Comparison of ENCODE assay signal across 8 cellular contexts in genomic region chr14:75259510-75259855, GRCh38. TPM values are rescaled to one million over a fixed set of nuclear protein-coding genes. Genes with fewer than 3 reads are reported as not detected.
A peak's percentile ranks its signal among the peaks of the same experiment; 100 is the strongest.
DNase-seq lines count a peak whose midpoint lies in the region; ATAC-seq, FAIRE-seq and TF ChIP-seq lines count a peak whose summit lies in the region.

No MANE protein-coding gene starts in this region.

- POLR2A ChIA-PET in AG04450 (lab: Yijun Ruan, JAX), result interaction anchor here (1.2 to 1.9 kb wide), 4 partner anchors 8 to 35 kb away, joined by 6 to 23 read pairs (median 10); partner anchors contain the start of gene FOS

- H3K27ac ChIP-seq in AG04450 (ENCODE audit: low read depth, low read length) (peak overlapping the region; percentile 95), H9 (ENCODE audit: insufficient read length, low read depth, low read length) (peak overlapping the region; percentile 75), ovary (peak overlapping the region; percentile 88 to 89)

- no peak overlapping the region for H2BK15ac ChIP-seq in H9 (ENCODE audit: low read depth, low read length)

- peaks cover 3% of the 10 kb centered on the region for H3K27me3 ChIP-seq in AG04450 (ENCODE audit: control insufficient read depth, insufficient read depth, low read length)
- H3K27me3 ChIP-seq in H9 (ENCODE audit: insufficient read depth, low read length), result no peaks in the 10 kb centered on the region
- H3K27me3 ChIP-seq in ovary, result no peaks in the 10 kb centered on the region

- no peak for DNase-seq in AG04450 (ENCODE audit: low read depth, low spot score)
- DNase-seq in H9, result no peak
- DNase-seq in SW480 (ENCODE audit: low spot score), result peak; percentile 39
- DNase-seq in fibroblast of mammary gland (ENCODE audit: low read depth), result peak; percentile 76
- DNase-seq in ovary, result no peak
- no peak for DNase-seq in GM12891 (ENCODE audit: insufficient read length, low spot score)
- no peak for DNase-seq in mucosa of gallbladder (ENCODE audit: low spot score)

- H3K4me3 Mint-ChIP-seq in H9, result peak overlapping the region; percentile 80 to 83

- no peaks in the 10 kb centered on the region for H3K9me3 Mint-ChIP-seq in H9

- no peaks in the 10 kb centered on the region for H4K20me1 ChIP-seq in H9 (ENCODE audit: control insufficient read depth, insufficient read depth, insufficient read length)

- peak overlapping the region; percentile 99 to 100 (median 100) for H3K27ac Mint-ChIP-seq in H9

- intact Hi-C loops in ovary (cut with DNase I), result loop anchor here in 1 of 4 donors (1.0 kb wide), 1 partner anchor 17 kb away; no protein-coding TSS in a partner anchor

- no peak for FAIRE-seq in GM12891 (lab: Jason Lieb, UNC)

- H2AK5ac ChIP-seq in H9 (ENCODE audit: insufficient read length, low read length), result no peak overlapping the region

- H2BK12ac ChIP-seq in H9 (ENCODE audit: insufficient read length, low read depth, low read length), result peak overlapping the region; percentile 99

- TF ChIP-seq CTCF in AG04450 (IDR thresholded peaks at IDR 0.05; ENCODE audit: low read depth, low read length) (peak; percentile 37), H9 (conservative IDR thresholded peaks at IDR 0.05) (peak; percentile 25; the same call in 1 of the 3 replicates), fibroblast of mammary gland (conservative IDR thresholded peaks at IDR 0.05; ENCODE audit: control insufficient read depth, insufficient read depth, low read depth, low read length) (peak; percentile 36), ovary (IDR thresholded peaks at IDR 0.05) (peak in 2 of 3 donors; percentile 32 to 55)

- peaks cover 34% of the 10 kb centered on the region in 2 experiments for H3K4me1 Mint-ChIP-seq in H9

- no peaks in the 10 kb centered on the region for H3K79me2 ChIP-seq in H9 (ENCODE audit: insufficient read depth, low read length)

- H3K4me3 ChIP-seq in AG04450 (ENCODE audit: low read depth, low read length), result peak overlapping the region; percentile 65
- H3K4me3 ChIP-seq in fibroblast of mammary gland (ENCODE audit: control insufficient read depth, low read depth, low read length), result peak overlapping the region; percentile 59
- H3K4me3 ChIP-seq in ovary, result peak overlapping the region; percentile 53

- no peak for TF ChIP-seq POLR2A in ovary (IDR thresholded peaks at IDR 0.05)
- TF ChIP-seq POLR2A in GM12891 (IDR thresholded peaks at IDR 0.05; ENCODE audit: low read depth, low read length), result no peak

- H2BK5ac ChIP-seq in H9 (ENCODE audit: insufficient read length, low read length), result peak overlapping the region; percentile 97

- H4K91ac ChIP-seq in H9 (ENCODE audit: insufficient read length, low read depth, low read length), result peak overlapping the region; percentile 54

- WGBS in H9 (ENCODE audit: extremely low coverage, insufficient read length, low lambda C conversion rate), result no CpG with 5 or more reads among the region's 7 CpGs
- WGBS in ovary, 3 donors, result 3 to 8% (median 6%) methylated on average over 7 of the region's 7 CpGs

- H3K4me2 ChIP-seq in H9 (ENCODE audit: insufficient read depth, insufficient read length, low read length), result peak overlapping the region; percentile 91

- H2BK120ac ChIP-seq in H9 (ENCODE audit: low read depth, low read length, poor library complexity, severe bottlenecking), result peak overlapping the region; percentile 87

- H3K23me2 ChIP-seq in H9 (ENCODE audit: insufficient read length, low read depth, low read length, poor library complexity, severe bottlenecking), result peaks cover 8% of the 10 kb centered on the region

- no peaks in the 10 kb centered on the region for H3K36me3 ChIP-seq in ovary

- no peak for ATAC-seq in HG02981 (IDR thresholded peaks at IDR 0.05; ENCODE audit: unreplicated experiment)

- H3T11ph ChIP-seq in H9 (ENCODE audit: low read length), result peak overlapping the region; percentile 92

- H3K56ac ChIP-seq in H9 (ENCODE audit: insufficient read length, low read depth, low read length), result peak overlapping the region; percentile 68

- no peaks in the 10 kb centered on the region for H3K79me1 ChIP-seq in H9 (ENCODE audit: insufficient read depth, low read depth, low read length, poor library complexity, severe bottlenecking)

- no peaks in the 10 kb centered on the region; a peak in 1 of 7 replicates for H3K36me3 Mint-ChIP-seq in H9 (ENCODE audit: insufficient read depth in 1 of 3, low read depth in 3 of 3)

- no peak overlapping the region for H2BK20ac ChIP-seq in H9 (ENCODE audit: low read depth, low read length, poor library complexity, severe bottlenecking)

- H3K9me3 ChIP-seq in AG04450 (ENCODE audit: control insufficient read depth, insufficient read depth, low read length), result no peaks in the 10 kb centered on the region
- H3K9me3 ChIP-seq in H9 (ENCODE audit: control insufficient read depth, low read depth, low read length), result no peaks in the 10 kb centered on the region
- H3K9me3 ChIP-seq in ovary, result no peaks in the 10 kb centered on the region

- peak overlapping the region; percentile 99 for H3K18ac ChIP-seq in H9 (ENCODE audit: insufficient read length, low read depth, low read length)

- no peak for TF ChIP-seq EP300 in ovary (IDR thresholded peaks at IDR 0.05)

- peak overlapping the region; percentile 83; the same call in 1 of the 2 replicates for H3K4ac ChIP-seq in H9 (ENCODE audit: low read depth, low read length)

- H3K14ac ChIP-seq in H9 (ENCODE audit: insufficient read depth, low read length), result peak overlapping the region; percentile 98

- H3K9ac ChIP-seq in H9 (ENCODE audit: extremely low read depth, insufficient read length, low read length), result peak overlapping the region; percentile 96

- no peak overlapping the region for H2AFZ ChIP-seq in H9 (ENCODE audit: low read length)

- peak overlapping the region; percentile 95 for H4K8ac ChIP-seq in H9 (replicated peaks; ENCODE audit: insufficient read length, low read depth, low read length)

- peaks cover 5% of the 10 kb centered on the region; the same call in 1 of the 2 replicates for H3K27me3 Mint-ChIP-seq in H9 (ENCODE audit: low read depth)

- H4K5ac ChIP-seq in H9 (ENCODE audit: insufficient read length, low read depth, low read length), result peak overlapping the region; percentile 99

- H3K4me1 ChIP-seq in H9 (ENCODE audit: insufficient read depth, low read length), result no peaks in the 10 kb centered on the region
- peaks cover 3% of the 10 kb centered on the region for H3K4me1 ChIP-seq in ovary (ENCODE audit: insufficient read depth)

- H3K23ac ChIP-seq in H9 (ENCODE audit: insufficient read length, low read depth, low read length), result no peak overlapping the region

- CTCF ChIA-PET in AG04450 (lab: Charles Lee), result interaction anchor here (1.1 kb wide), 1 partner anchor 42 kb away, joined by 3 read pairs; no protein-coding TSS in a partner anchor

TF ChIP-seq in GM12891, 5 proteins besides CTCF, POLR2A, EP300 and RAD21:
- no peak for TF ChIP-seq POLR2AphosphoS5 (IDR thresholded peaks at IDR 0.05; ENCODE audit: low read depth, low read length)
- no peak for TF ChIP-seq PAX5 (IDR thresholded peaks at IDR 0.05; ENCODE audit: insufficient read depth, low read length, severe bottlenecking)
- TF ChIP-seq TAF1 (IDR thresholded peaks at IDR 0.05; ENCODE audit: low read depth, low read length), result no peak
- no peak for TF ChIP-seq POU2F2 (IDR thresholded peaks at IDR 0.05; ENCODE audit: low read depth, low read length)
- TF ChIP-seq SPI1 (IDR thresholded peaks at IDR 0.05; ENCODE audit: low read depth, low read length), result no peak
TF ChIP-seq in GM12891: peak in this region for 0.

RNA-seq across cellular contexts. Expression of gene FOS, which starts 19.1 kb away (rescaled TPM):
- polyA plus RNA-seq in AG04450 (2011; rRNA removed) (30.6 and 55.8 TPM in 2 replicates), ovary (100 to 1,000 TPM; 129 to 499 TPM)
- polyA minus RNA-seq in AG04450 (2011; rRNA and poly(A)+ RNA removed), result 112 and 193 TPM in 2 replicates
- total RNA-seq in H9 (2021) (28.1 and 33.9 TPM in 2 replicates), ovary (1,000 to 10,000 TPM in 2 of 7 donors, 100 to 1,000 TPM in 5; 115 to 2,019 (median 178) TPM), mucosa of gallbladder (165 TPM)
- polyA plus RNA-seq in GM12891 (2012; ENCODE audit: low read depth, missing spikeins), result 6.8 TPM

Comparison
In these comparisons a context has a peak if more than half of its experiments do, and no peak if none do; other contexts are left out.
1. DNase-seq: peak in SW480 (single experiment) and fibroblast of mammary gland (single experiment); none in AG04450 (single experiment), H9 (single experiment), ovary (0 of 5), GM12891 (single experiment) and mucosa of gallbladder (single experiment).
2. Peak in every context shown above with its lines, with median percentiles within 50 percentile points of each other: H3K27ac ChIP-seq, H3K4me3 ChIP-seq and CTCF ChIP-seq.